1 cellular context compared by ENCODE assay signal in the genomic region with DNA sequence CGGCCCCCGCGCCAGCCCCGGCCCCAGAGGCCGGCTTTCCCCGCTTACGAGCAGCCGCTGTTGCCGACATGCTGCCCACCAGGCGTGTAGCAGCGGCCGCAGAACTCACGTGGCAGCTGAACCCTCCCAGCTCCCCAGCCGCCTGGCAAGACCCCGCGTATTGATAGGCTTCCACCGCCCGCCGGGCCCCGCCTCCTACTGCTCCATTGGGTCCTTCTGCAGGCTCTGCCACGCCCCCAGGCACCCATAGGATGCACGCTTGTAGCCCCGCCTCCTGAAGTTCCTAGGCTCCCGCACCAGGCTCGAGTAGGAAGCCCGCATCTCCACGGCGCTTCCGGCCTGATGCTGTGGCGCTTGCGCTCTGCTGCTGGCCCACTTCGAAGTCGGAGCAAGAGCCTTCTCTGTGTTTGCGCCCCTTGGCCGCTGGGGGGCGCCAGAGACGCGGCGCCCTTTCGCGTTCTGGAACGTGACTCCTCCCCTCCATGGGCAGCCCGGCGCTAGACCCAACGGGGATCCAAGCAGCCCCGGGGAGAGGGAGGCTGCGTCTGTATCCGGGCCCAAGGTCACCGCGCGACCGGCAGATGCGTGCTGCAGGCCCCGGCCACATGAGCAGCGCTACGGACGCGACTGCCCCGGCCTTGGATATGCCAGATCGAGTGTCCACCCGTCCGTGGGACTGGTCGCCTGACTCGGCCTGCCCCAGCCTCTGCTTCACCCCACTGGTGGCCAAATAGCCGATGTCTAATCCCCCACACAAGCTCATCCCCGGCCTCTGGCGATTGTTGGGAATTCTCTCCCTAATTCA.
TF ChIP-seq lines count a peak whose summit lies in the region.

A gene (plus strand): TSS at position 566 of the 805 bp plus-strand sequence. CDS start 993 bp downstream, outside the sequence.
A gene with protein sequence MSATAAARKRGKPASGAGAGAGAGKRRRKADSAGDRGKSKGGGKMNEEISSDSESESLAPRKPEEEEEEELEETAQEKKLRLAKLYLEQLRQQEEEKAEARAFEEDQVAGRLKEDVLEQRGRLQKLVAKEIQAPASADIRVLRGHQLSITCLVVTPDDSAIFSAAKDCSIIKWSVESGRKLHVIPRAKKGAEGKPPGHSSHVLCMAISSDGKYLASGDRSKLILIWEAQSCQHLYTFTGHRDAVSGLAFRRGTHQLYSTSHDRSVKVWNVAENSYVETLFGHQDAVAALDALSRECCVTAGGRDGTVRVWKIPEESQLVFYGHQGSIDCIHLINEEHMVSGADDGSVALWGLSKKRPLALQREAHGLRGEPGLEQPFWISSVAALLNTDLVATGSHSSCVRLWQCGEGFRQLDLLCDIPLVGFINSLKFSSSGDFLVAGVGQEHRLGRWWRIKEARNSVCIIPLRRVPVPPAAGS (minus strand): TSS at position 107 of the 805 bp plus-strand sequence. CDS start 37 bp downstream, at position 70.

TF ChIP-seq in HepG2, 621 proteins besides CTCF, POLR2A, EP300 and RAD21 (continued from another document and continues in another):
- TF ChIP-seq, protein P1, sequence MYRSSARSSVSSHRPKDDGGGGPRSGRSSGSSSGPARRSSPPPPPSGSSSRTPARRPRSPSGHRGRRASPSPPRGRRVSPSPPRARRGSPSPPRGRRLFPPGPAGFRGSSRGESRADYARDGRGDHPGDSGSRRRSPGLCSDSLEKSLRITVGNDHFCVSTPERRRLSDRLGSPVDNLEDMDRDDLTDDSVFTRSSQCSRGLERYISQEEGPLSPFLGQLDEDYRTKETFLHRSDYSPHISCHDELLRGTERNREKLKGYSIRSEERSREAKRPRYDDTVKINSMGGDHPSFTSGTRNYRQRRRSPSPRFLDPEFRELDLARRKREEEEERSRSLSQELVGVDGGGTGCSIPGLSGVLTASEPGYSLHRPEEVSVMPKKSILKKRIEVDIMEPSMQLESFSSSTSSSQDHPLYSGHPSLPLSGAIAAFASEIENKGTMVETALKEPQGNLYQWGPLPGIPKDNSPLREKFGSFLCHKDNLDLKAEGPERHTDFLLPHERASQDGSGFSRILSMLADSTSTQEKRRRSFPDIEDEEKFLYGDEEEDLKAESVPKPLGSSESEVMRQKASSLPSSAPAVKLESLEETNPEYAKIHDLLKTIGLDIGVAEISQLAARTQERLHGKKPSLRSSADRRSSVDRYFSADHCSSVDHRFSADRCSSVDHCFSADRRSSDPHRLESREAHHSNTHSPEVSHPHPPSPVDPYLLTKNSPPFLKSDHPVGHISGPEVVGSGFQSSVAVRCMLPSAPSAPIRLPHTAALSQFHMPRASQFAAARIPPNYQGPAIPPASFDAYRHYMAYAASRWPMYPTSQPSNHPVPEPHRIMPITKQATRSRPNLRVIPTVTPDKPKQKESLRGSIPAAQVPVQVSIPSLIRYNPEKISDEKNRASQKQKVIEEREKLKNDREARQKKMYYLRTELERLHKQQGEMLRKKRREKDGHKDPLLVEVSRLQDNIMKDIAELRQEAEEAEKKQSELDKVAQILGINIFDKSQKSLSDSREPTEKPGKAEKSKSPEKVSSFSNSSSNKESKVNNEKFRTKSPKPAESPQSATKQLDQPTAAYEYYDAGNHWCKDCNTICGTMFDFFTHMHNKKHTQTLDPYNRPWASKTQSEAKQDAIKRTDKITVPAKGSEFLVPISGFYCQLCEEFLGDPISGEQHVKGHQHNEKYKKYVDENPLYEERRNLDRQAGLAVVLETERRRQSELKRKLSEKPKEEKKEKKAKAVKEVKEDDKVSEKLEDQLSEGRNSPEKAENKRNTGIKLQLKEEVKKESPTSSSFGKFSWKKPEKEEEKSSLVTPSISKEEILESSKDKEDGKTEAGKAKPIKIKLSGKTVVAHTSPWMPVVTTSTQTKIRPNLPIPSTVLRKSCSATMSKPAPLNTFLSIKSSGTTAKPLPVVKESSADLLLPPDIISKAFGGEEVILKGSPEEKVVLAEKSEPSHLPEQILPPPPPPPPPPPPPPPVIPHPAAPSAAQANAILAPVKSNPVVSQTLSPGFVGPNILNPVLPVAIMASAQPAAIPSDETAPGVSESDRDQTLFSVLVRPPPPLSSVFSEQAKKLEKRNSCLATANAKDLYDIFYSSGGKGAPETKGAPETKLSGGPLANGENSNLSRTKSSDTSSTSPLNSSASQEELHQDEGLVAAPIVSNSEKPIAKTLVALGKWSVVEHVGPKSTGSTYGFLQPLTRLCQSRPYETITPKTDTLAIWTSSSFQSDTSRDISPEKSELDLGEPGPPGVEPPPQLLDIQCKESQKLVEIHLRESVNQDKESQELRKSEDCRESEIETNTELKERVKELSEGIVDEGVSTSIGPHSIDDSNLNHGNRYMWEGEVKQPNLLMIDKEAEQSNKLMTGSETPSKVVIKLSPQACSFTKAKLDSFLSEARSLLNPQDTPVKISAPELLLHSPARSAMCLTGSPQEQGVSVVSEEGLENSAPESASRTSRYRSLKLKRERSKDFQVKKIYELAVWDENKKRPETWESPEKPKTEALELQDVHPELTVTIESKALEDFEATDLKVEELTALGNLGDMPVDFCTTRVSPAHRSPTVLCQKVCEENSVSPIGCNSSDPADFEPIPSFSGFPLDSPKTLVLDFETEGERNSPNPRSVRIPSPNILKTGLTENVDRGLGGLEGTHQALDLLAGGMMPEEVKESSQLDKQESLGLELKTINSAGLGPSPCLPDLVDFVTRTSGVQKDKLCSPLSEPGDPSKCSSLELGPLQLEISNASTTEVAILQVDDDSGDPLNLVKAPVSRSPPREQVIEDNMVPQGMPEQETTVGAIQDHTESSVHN (CRISPR knock-in tag; IDR thresholded peaks at IDR 0.05) = no peak
- TF ChIP-seq RXRA (CRISPR knock-in tag; IDR thresholded peaks at IDR 0.05) (peak; percentile 87), ARNT2 (CRISPR knock-in tag; IDR thresholded peaks at IDR 0.05; ENCODE audit: low read depth) (peak; percentile 95), ZNF138 (CRISPR knock-in tag; IDR thresholded peaks at IDR 0.05; ENCODE audit: low read depth) (peak; percentile 83), ZNF431 (CRISPR knock-in tag; IDR thresholded peaks at IDR 0.05; ENCODE audit: borderline replicate concordance, low read depth) (no peak; the same call in 1 of the 2 replicates), RFXANK (CRISPR knock-in tag; IDR thresholded peaks at IDR 0.05) (no peak; the same call in 1 of the 2 replicates), MTA1 (CRISPR knock-in tag; IDR thresholded peaks at IDR 0.05; ENCODE audit: borderline replicate concordance) (peak; percentile 76; the same call in 1 of the 2 replicates), AKAP8 (CRISPR knock-in tag; IDR thresholded peaks at IDR 0.05) (0 out of 2 replicates have a peak, but pooled peaks have one; percentile 55), CEBPB (IDR thresholded peaks at IDR 0.05; ENCODE audit: borderline replicate concordance, low read depth, low read length) (no peak), NCOA5 (CRISPR knock-in tag; IDR thresholded peaks at IDR 0.05) (no peak), ZNF589 (CRISPR knock-in tag; conservative IDR thresholded peaks at IDR 0.05) (no peak), SMAD3 (CRISPR knock-in tag; IDR thresholded peaks at IDR 0.05) (peak; percentile 50), SRSF1 (optimal IDR thresholded peaks at IDR 0.05; ENCODE audit: low read depth, low read length) (no peak), ZNF558 (CRISPR knock-in tag; IDR thresholded peaks at IDR 0.05; ENCODE audit: borderline replicate concordance) (peak; percentile 72; the same call in 1 of the 2 replicates), ZNF10 (CRISPR knock-in tag; IDR thresholded peaks at IDR 0.05; ENCODE audit: borderline replicate concordance, low read depth) (no peak), ZNF3 (CRISPR knock-in tag; IDR thresholded peaks at IDR 0.05) (0 out of 2 replicates have a peak, but pooled peaks have one; percentile 39), HMG20B (CRISPR knock-in tag; conservative IDR thresholded peaks at IDR 0.05) (no peak), ZNF746 (CRISPR knock-in tag; IDR thresholded peaks at IDR 0.05) (peak; percentile 64), ZNF780A (CRISPR knock-in tag; IDR thresholded peaks at IDR 0.05) (no peak), ZSCAN20 (CRISPR knock-in tag; IDR thresholded peaks at IDR 0.05; ENCODE audit: borderline replicate concordance) (no peak), EHMT2 (IDR thresholded peaks at IDR 0.05; ENCODE audit: borderline replicate concordance, low read depth, low read length) (no peak), ZFP36L1 (CRISPR knock-in tag; IDR thresholded peaks at IDR 0.05) (no peak), SRF (IDR thresholded peaks at IDR 0.05; ENCODE audit: low read depth, low read length) (no peak), ZNF331 (CRISPR knock-in tag; IDR thresholded peaks at IDR 0.05) (peak; percentile 74), KDM4B (CRISPR knock-in tag; IDR thresholded peaks at IDR 0.05) (peak; percentile 77; the same call in 1 of the 2 replicates), MEIS2 (CRISPR knock-in tag; IDR thresholded peaks at IDR 0.05) (no peak), ZFP36L2 (CRISPR knock-in tag; IDR thresholded peaks at IDR 0.05) (no peak), ZNF234 (CRISPR knock-in tag; conservative IDR thresholded peaks at IDR 0.05) (no peak), ZSCAN31 (CRISPR knock-in tag; IDR thresholded peaks at IDR 0.05; ENCODE audit: low read depth) (peak; percentile 97), RFX5 (IDR thresholded peaks at IDR 0.05; ENCODE audit: low read depth, low read length) (no peak)
- TF ChIP-seq, protein P2, sequence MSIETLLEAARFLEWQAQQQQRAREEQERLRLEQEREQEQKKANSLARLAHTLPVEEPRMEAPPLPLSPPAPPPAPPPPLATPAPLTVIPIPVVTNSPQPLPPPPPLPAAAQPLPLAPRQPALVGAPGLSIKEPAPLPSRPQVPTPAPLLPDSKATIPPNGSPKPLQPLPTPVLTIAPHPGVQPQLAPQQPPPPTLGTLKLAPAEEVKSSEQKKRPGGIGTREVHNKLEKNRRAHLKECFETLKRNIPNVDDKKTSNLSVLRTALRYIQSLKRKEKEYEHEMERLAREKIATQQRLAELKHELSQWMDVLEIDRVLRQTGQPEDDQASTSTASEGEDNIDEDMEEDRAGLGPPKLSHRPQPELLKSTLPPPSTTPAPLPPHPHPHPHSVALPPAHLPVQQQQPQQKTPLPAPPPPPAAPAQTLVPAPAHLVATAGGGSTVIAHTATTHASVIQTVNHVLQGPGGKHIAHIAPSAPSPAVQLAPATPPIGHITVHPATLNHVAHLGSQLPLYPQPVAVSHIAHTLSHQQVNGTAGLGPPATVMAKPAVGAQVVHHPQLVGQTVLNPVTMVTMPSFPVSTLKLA (IDR thresholded peaks at IDR 0.05) = peak; percentile 92
- TF ChIP-seq, protein P3, sequence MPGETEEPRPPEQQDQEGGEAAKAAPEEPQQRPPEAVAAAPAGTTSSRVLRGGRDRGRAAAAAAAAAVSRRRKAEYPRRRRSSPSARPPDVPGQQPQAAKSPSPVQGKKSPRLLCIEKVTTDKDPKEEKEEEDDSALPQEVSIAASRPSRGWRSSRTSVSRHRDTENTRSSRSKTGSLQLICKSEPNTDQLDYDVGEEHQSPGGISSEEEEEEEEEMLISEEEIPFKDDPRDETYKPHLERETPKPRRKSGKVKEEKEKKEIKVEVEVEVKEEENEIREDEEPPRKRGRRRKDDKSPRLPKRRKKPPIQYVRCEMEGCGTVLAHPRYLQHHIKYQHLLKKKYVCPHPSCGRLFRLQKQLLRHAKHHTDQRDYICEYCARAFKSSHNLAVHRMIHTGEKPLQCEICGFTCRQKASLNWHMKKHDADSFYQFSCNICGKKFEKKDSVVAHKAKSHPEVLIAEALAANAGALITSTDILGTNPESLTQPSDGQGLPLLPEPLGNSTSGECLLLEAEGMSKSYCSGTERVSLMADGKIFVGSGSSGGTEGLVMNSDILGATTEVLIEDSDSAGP (CRISPR knock-in tag; IDR thresholded peaks at IDR 0.05; ENCODE audit: borderline replicate concordance) = peak; percentile 93
- TF ChIP-seq, protein P4, sequence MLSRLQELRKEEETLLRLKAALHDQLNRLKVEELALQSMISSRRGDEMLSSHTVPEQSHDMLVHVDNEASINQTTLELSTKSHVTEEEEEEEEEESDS (CRISPR knock-in tag; IDR thresholded peaks at IDR 0.05; ENCODE audit: borderline replicate concordance) = no peak
- TF ChIP-seq, protein P5, sequence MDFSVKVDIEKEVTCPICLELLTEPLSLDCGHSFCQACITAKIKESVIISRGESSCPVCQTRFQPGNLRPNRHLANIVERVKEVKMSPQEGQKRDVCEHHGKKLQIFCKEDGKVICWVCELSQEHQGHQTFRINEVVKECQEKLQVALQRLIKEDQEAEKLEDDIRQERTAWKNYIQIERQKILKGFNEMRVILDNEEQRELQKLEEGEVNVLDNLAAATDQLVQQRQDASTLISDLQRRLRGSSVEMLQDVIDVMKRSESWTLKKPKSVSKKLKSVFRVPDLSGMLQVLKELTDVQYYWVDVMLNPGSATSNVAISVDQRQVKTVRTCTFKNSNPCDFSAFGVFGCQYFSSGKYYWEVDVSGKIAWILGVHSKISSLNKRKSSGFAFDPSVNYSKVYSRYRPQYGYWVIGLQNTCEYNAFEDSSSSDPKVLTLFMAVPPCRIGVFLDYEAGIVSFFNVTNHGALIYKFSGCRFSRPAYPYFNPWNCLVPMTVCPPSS (IDR thresholded peaks at IDR 0.05) = no peak
- TF ChIP-seq, protein P6, sequence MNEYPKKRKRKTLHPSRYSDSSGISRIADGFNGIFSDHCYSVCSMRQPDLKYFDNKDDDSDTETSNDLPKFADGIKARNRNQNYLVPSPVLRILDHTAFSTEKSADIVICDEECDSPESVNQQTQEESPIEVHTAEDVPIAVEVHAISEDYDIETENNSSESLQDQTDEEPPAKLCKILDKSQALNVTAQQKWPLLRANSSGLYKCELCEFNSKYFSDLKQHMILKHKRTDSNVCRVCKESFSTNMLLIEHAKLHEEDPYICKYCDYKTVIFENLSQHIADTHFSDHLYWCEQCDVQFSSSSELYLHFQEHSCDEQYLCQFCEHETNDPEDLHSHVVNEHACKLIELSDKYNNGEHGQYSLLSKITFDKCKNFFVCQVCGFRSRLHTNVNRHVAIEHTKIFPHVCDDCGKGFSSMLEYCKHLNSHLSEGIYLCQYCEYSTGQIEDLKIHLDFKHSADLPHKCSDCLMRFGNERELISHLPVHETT (CRISPR knock-in tag; conservative IDR thresholded peaks at IDR 0.05) = peak; percentile 90; the same call in 1 of the 2 replicates
- TF ChIP-seq, protein P7, sequence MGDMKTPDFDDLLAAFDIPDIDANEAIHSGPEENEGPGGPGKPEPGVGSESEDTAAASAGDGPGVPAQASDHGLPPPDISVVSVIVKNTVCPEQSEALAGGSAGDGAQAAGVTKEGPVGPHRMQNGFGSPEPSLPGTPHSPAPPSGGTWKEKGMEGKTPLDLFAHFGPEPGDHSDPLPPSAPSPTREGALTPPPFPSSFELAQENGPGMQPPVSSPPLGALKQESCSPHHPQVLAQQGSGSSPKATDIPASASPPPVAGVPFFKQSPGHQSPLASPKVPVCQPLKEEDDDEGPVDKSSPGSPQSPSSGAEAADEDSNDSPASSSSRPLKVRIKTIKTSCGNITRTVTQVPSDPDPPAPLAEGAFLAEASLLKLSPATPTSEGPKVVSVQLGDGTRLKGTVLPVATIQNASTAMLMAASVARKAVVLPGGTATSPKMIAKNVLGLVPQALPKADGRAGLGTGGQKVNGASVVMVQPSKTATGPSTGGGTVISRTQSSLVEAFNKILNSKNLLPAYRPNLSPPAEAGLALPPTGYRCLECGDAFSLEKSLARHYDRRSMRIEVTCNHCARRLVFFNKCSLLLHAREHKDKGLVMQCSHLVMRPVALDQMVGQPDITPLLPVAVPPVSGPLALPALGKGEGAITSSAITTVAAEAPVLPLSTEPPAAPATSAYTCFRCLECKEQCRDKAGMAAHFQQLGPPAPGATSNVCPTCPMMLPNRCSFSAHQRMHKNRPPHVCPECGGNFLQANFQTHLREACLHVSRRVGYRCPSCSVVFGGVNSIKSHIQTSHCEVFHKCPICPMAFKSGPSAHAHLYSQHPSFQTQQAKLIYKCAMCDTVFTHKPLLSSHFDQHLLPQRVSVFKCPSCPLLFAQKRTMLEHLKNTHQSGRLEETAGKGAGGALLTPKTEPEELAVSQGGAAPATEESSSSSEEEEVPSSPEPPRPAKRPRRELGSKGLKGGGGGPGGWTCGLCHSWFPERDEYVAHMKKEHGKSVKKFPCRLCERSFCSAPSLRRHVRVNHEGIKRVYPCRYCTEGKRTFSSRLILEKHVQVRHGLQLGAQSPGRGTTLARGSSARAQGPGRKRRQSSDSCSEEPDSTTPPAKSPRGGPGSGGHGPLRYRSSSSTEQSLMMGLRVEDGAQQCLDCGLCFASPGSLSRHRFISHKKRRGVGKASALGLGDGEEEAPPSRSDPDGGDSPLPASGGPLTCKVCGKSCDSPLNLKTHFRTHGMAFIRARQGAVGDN (CRISPR knock-in tag; IDR thresholded peaks at IDR 0.05) = peak; percentile 97
